20 cellular contexts compared by ENCODE assay signal in the genomic region with DNA sequence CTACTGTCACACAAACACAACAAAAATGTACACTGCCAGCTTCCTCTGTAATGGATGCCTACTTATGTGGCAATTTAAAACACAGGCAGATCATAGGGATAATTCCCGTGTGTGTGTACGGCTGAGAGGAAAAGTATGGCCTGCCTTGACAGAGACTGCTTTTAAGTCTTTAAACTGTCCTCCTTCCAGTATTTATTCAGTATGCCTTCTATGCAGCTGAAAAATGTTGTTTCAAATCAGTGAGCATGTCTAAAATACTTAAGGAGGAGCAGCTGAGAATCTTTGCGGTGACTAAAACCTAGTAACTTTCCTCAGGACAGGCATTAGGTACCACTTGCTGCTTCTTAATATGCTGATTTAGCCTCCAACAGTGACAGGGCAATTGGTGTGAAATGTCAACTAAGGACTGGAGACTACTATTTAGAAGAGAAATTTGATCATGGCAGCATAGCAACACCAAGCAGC.
DNase-seq lines count a peak whose midpoint lies in the region; ATAC-seq and TF ChIP-seq lines count a peak whose summit lies in the region.
"Had no signal": no experiment of that assay in that cellular context is flagged by ENCODE, and none has a peak within 500 bp of the region (broad histone marks: within the 10 kb centered on the region; RNA-seq: fewer than 3 reads in every experiment).

No MANE protein-coding gene starts in this region.

- H3K27ac ChIP-seq in right atrium auricular region (peak overlapping the region; percentile 17 to 78), osteoblast (ENCODE audit: low read depth, low read length) (no peak overlapping the region), tibial artery (no peak overlapping the region)
- H3K27ac ChIP-seq: esophagus muscularis mucosa, thoracic aorta had no signal

- intact Hi-C loops in tibial artery (cut with DNase I; ENCODE audit: low total_unique reads): no loop called here

- no peak overlapping the region for H2AFZ ChIP-seq in osteoblast (ENCODE audit: low read length)

- H3K4me3 ChIP-seq in right atrium auricular region (no peak overlapping the region), osteoblast (ENCODE audit: insufficient read depth, low read length) (no peak overlapping the region), tibial artery (no peak overlapping the region)
- H3K4me3 ChIP-seq: esophagus muscularis mucosa, thoracic aorta had no signal

- no peaks in the 10 kb centered on the region for H3K9me3 ChIP-seq in right atrium auricular region
- no peaks in the 10 kb centered on the region for H3K9me3 ChIP-seq in osteoblast (ENCODE audit: low read depth, low read length)
- H3K9me3 ChIP-seq in tibial artery: no peaks in the 10 kb centered on the region
- H3K9me3 ChIP-seq: esophagus muscularis mucosa, thoracic aorta had no signal

- H3K36me3 ChIP-seq in right atrium auricular region (no peaks in the 10 kb centered on the region), osteoblast (ENCODE audit: insufficient read depth, low read length) (peaks cover 14% of the 10 kb centered on the region), tibial artery (no peaks in the 10 kb centered on the region)
- H3K36me3 ChIP-seq: esophagus muscularis mucosa, thoracic aorta had no signal

- no peak overlapping the region for H3K4me2 ChIP-seq in osteoblast (ENCODE audit: insufficient read depth, low read length)

- H3K27me3 ChIP-seq in right atrium auricular region (no peaks in the 10 kb centered on the region), osteoblast (ENCODE audit: insufficient read depth, low read length) (no peaks in the 10 kb centered on the region), tibial artery (no peaks in the 10 kb centered on the region)
- H3K27me3 ChIP-seq: esophagus muscularis mucosa had no signal

- no peak for TF ChIP-seq CTCF in right atrium auricular region (IDR thresholded peaks at IDR 0.05)
- TF ChIP-seq CTCF in osteoblast (IDR thresholded peaks at IDR 0.05; ENCODE audit: extremely low read depth, low read depth, low read length): no peak
- no peak for TF ChIP-seq CTCF in tibial artery (IDR thresholded peaks at IDR 0.05)
- no peak for TF ChIP-seq CTCF in omental fat pad (IDR thresholded peaks at IDR 0.05)

- DNase-seq in DMS 273 treated with DMSO at 0.1 percent for 48 hours (lab: John Stamatoyannopoulos, UW): peak; percentile 40
- peak; percentile 26 for DNase-seq in NCI-H2081 treated with DMSO at 0.1 percent for 48 hours (lab: John Stamatoyannopoulos, UW)
- DNase-seq in right atrium auricular region (ENCODE audit: low spot score): no peak
- peak; percentile 6 for DNase-seq in osteoblast (ENCODE audit: insufficient read length, low spot score, missing footprints)
- no peak for DNase-seq in NCI-H1694 treated with DMSO at 0.1 percent for 48 hours (lab: John Stamatoyannopoulos, UW)
- DNase-seq in tibial artery: no peak
- no peak for DNase-seq in omental fat pad (ENCODE audit: low spot score)
- DNase-seq: activated CD4-positive, alpha-beta T cell treated with anti-CD3 and anti-CD28 coated beads for 48 hours; activated effector memory CD4-positive, alpha-beta T cell treated with anti-CD3 and anti-CD28 coated beads, Interleukin-2, amount 50 U/mL, for 16 hours; caudate nucleus; DND-41; HFFc6; immature natural killer cell; natural killer cell; NCI-H2029; NCI-H748 treated with DMSO at 0.1 percent for 48 hours; T-helper 1 cell had no signal

- H4K20me1 ChIP-seq in osteoblast (ENCODE audit: insufficient read depth, low read length): peaks cover 12% of the 10 kb centered on the region

- peaks cover 10% of the 10 kb centered on the region for H3K79me2 ChIP-seq in osteoblast (ENCODE audit: insufficient read depth, low read length)

- ATAC-seq in omental fat pad (ENCODE audit: low FRiP score): no peak
- ATAC-seq in GM19351 (IDR thresholded peaks at IDR 0.05; ENCODE audit: unreplicated experiment): no peak
- ATAC-seq: natural killer cell had no signal

- peaks cover 0 to 35% of the 10 kb centered on the region in 2 donors for H3K4me1 ChIP-seq in right atrium auricular region
- no peaks in the 10 kb centered on the region for H3K4me1 ChIP-seq in osteoblast (ENCODE audit: insufficient read depth, low read length)
- peaks cover 0 to 14% (median 6%) of the 10 kb centered on the region in 4 donors for H3K4me1 ChIP-seq in tibial artery

Comparison
In these comparisons a context has a peak if more than half of its experiments do, and no peak if none do; other contexts are left out.
1. DNase-seq: peak in DMS 273 treated with DMSO at 0.1 percent for 48 hours (single experiment), NCI-H2081 treated with DMSO at 0.1 percent for 48 hours (single experiment) and osteoblast (single experiment); none in right atrium auricular region (single experiment), NCI-H1694 treated with DMSO at 0.1 percent for 48 hours (single experiment), tibial artery (0 of 2) and omental fat pad (single experiment).
2. H3K27ac ChIP-seq: peak in right atrium auricular region (2 of 2); none in osteoblast (single experiment) and tibial artery (0 of 2).